Comparison of ENCODE assay signal across 2 cellular contexts in genomic region chr18:48163184-48164095, GRCh38.
A peak's percentile ranks its signal among the peaks of the same experiment; 100 is the strongest.
TF ChIP-seq lines count a peak whose summit lies in the region.

No MANE protein-coding gene starts in this region.

TF ChIP-seq in HepG2, 621 proteins besides CTCF, POLR2A, EP300 and RAD21:
- TF ChIP-seq ZNF557 (CRISPR knock-in tag; IDR thresholded peaks at IDR 0.05): no peak
- TF ChIP-seq ZNF737 (CRISPR knock-in tag; IDR thresholded peaks at IDR 0.05; ENCODE audit: borderline replicate concordance): no peak
- TF ChIP-seq EHMT2 (IDR thresholded peaks at IDR 0.05; ENCODE audit: borderline replicate concordance, low read depth, low read length): no peak
- TF ChIP-seq SETDB1 (CRISPR knock-in tag; IDR thresholded peaks at IDR 0.05; ENCODE audit: borderline replicate concordance): no peak
- TF ChIP-seq ZSCAN22 (CRISPR knock-in tag; IDR thresholded peaks at IDR 0.05): peak; percentile 95
- no peak for TF ChIP-seq ZNF720 (CRISPR knock-in tag; IDR thresholded peaks at IDR 0.05)

TF ChIP-seq in H1, 55 proteins besides CTCF, POLR2A, EP300 and RAD21:
- TF ChIP-seq, protein P1, sequence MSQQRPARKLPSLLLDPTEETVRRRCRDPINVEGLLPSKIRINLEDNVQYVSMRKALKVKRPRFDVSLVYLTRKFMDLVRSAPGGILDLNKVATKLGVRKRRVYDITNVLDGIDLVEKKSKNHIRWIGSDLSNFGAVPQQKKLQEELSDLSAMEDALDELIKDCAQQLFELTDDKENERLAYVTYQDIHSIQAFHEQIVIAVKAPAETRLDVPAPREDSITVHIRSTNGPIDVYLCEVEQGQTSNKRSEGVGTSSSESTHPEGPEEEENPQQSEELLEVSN (IDR thresholded peaks at IDR 0.05): no peak
- TF ChIP-seq NRF1 (IDR thresholded peaks at IDR 0.05; ENCODE audit: low read depth, low read length): no peak
